In genomic region chrY:3019584-3019983, GRCh38 we compare ENCODE assay signal across 22 cellular contexts.
DNase-seq lines count a peak whose midpoint lies in the region; FAIRE-seq and TF ChIP-seq lines count a peak whose summit lies in the region.
"Had no signal": no experiment of that assay in that cellular context is flagged by ENCODE, and none has a peak within 500 bp of the region (broad histone marks: within the 10 kb centered on the region; RNA-seq: fewer than 3 reads in every experiment).

No MANE protein-coding gene starts in this region.

- peak; percentile 94 for FAIRE-seq in GM12891 (lab: Jason Lieb, UNC)
- FAIRE-seq in H1 (lab: Jason Lieb, UNC) = no peak
- FAIRE-seq: A549 had no signal

- no peaks in the 10 kb centered on the region; the same call in 1 of the 2 replicates for H3K36me3 ChIP-seq in OCI-LY1 (ENCODE audit: insufficient read depth, low read length)
- H3K36me3 ChIP-seq in H1 (ENCODE audit: control insufficient read depth in 2 of 4, insufficient read depth in 4 of 4, low read length in 3 of 4) = no peaks in the 10 kb centered on the region
- H3K36me3 ChIP-seq in trophoblast cell (ENCODE audit: control insufficient read depth in 1 of 2, insufficient read depth in 2 of 2, low read length in 2 of 2) = no peaks in the 10 kb centered on the region
- no peaks in the 10 kb centered on the region for H3K36me3 ChIP-seq in testis (ENCODE audit: low read depth, missing control alignments)

- no peak overlapping the region for H3K23ac ChIP-seq in H1 (ENCODE audit: insufficient read length)
- no peak overlapping the region for H3K23ac ChIP-seq in trophoblast cell (ENCODE audit: low read length)

- H3K9ac ChIP-seq in OCI-LY1 (ENCODE audit: low read length) (no peak overlapping the region; the same call in 1 of the 2 replicates), H1 (replicated peaks in 1 of 4; ENCODE audit: extremely low read depth in 1 of 4, low read depth in 3 of 4, low read length in 3 of 4) (no peak overlapping the region), trophoblast cell (ENCODE audit: low read length) (no peak overlapping the region)

- H3K4me2 ChIP-seq in OCI-LY1 (ENCODE audit: low read length) (peak overlapping the region; percentile 47; the same call in 1 of the 2 replicates), H1 (ENCODE audit: insufficient read depth in 1 of 2, low read depth in 2 of 2, low read length in 2 of 2) (no peak overlapping the region), trophoblast cell (ENCODE audit: low read length) (no peak overlapping the region)
- H3K4me2 ChIP-seq: A549 had no signal

- H3K4ac ChIP-seq in H1 (replicated peaks; ENCODE audit: insufficient read length, low read depth, low read length) (no peak overlapping the region), trophoblast cell (ENCODE audit: low read depth, low read length) (peak overlapping the region; percentile 91)

- H3K23me2 ChIP-seq in H1 (ENCODE audit: low read depth, low read length) = no peaks in the 10 kb centered on the region

- no peak overlapping the region for H4K12ac ChIP-seq in trophoblast cell (ENCODE audit: low read depth, low read length)

- TF ChIP-seq EP300 in H1 (IDR thresholded peaks at IDR 0.05; ENCODE audit: borderline replicate concordance in 1 of 2, low read depth in 2 of 2, low read length in 2 of 2) = no peak

- peak overlapping the region; percentile 36 for H3K4me3 ChIP-seq in OCI-LY1 (ENCODE audit: low read depth, low read length, poor library complexity, severe bottlenecking)
- H3K4me3 ChIP-seq in H1 (ENCODE audit: extremely low read depth in 1 of 4, insufficient read depth in 2 of 4, low read depth in 3 of 4, low read length in 4 of 4) = no peak overlapping the region
- H3K4me3 ChIP-seq in trophoblast cell (ENCODE audit: low read depth, low read length) = no peak overlapping the region
- H3K4me3 ChIP-seq in testis = no peak overlapping the region
- H3K4me3 ChIP-seq: A549 had no signal

- H2BK20ac ChIP-seq in H1 (ENCODE audit: low read length) = no peak overlapping the region

- no peak overlapping the region for H2BK5ac ChIP-seq in H1 (ENCODE audit: low read depth, low read length)
- no peak overlapping the region for H2BK5ac ChIP-seq in trophoblast cell (ENCODE audit: low read depth, low read length, poor library complexity)

- 70% methylated on average over 9 of the region's 11 CpGs; no CpG with 5 or more reads in 1 of the 2 experiments for WGBS in H1 (ENCODE audit: extremely low coverage in 1 of 2, insufficient coverage in 1 of 2, insufficient read length in 1 of 2, insufficient replicate concordance in 2 of 2, low coverage in 1 of 2, low lambda C conversion rate in 2 of 2, missing lambda C conversion rate in 1 of 2), 2 experiments
- WGBS in trophoblast cell (ENCODE audit: extremely low coverage, insufficient coverage, insufficient read length) = no CpG with 5 or more reads among the region's 11 CpGs
- 80 to 81% methylated on average over 10 to 11 of the region's 11 CpGs for WGBS in testis, 2 donors

- H4K5ac ChIP-seq in H1 (ENCODE audit: insufficient read length, low read depth, low read length) = no peak overlapping the region

- H2BK15ac ChIP-seq in H1 (ENCODE audit: low read length) = no peak overlapping the region

- POLR2A ChIA-PET in H1 (lab: Charles Lee; ENCODE audit: partially characterized antibody) = no interaction called here

- TF ChIP-seq POLR2A in GM12891 (IDR thresholded peaks at IDR 0.05; ENCODE audit: low read depth, low read length) = no peak
- TF ChIP-seq POLR2A in H1 (IDR thresholded peaks at IDR 0.05; ENCODE audit: control extremely low read depth in 1 of 2, low read depth in 2 of 2, low read length in 2 of 2) = no peak
- no peak for TF ChIP-seq POLR2A in testis (IDR thresholded peaks at IDR 0.05)

- TF ChIP-seq CTCF in OCI-LY1 (IDR thresholded peaks at IDR 0.05; ENCODE audit: low read length) (no peak), H1 (IDR thresholded peaks at IDR 0.05; ENCODE audit: control extremely low read depth in 1 of 3, insufficient read depth in 1 of 3, low read depth in 1 of 3, low read length in 3 of 3) (no peak), testis (IDR thresholded peaks at IDR 0.05) (no peak)

- H4K91ac ChIP-seq in H1 (replicated peaks; ENCODE audit: insufficient read length, low read length) (no peak overlapping the region), trophoblast cell (ENCODE audit: low read depth, low read length) (no peak overlapping the region)

- peaks cover 79% of the 10 kb centered on the region for H3K4me1 ChIP-seq in OCI-LY1 (ENCODE audit: insufficient read depth, low read length, severe bottlenecking)
- no peaks in the 10 kb centered on the region for H3K4me1 ChIP-seq in H1 (replicated peaks in 1 of 4; ENCODE audit: control insufficient read depth in 3 of 4, insufficient read depth in 4 of 4, low read length in 3 of 4)
- peaks cover 3% of the 10 kb centered on the region in 2 experiments for H3K4me1 ChIP-seq in trophoblast cell (ENCODE audit: control insufficient read depth in 1 of 2, insufficient read depth in 2 of 2, low read length in 2 of 2)
- H3K4me1 ChIP-seq in testis = no peaks in the 10 kb centered on the region
- H3K4me1 ChIP-seq: A549 had no signal

- H3K9me2 ChIP-seq in OCI-LY1 (ENCODE audit: low read depth, low read length) = no peaks in the 10 kb centered on the region

- no peaks in the 10 kb centered on the region for H3K79me1 ChIP-seq in H1 (ENCODE audit: low read depth, low read length)
- H3K79me1 ChIP-seq in trophoblast cell (ENCODE audit: low read length) = peaks cover 6% of the 10 kb centered on the region

- no peak for TF ChIP-seq RAD21 in H1 (IDR thresholded peaks at IDR 0.05 in 1 of 2, conservative IDR thresholded peaks at IDR 0.05 in 1 of 2; ENCODE audit: low read depth in 2 of 2, low read length in 2 of 2)

- H3K18ac ChIP-seq in H1 (ENCODE audit: extremely low read depth, low read length) = no peak overlapping the region
- peak overlapping the region; percentile 59 for H3K18ac ChIP-seq in trophoblast cell (ENCODE audit: low read length)

- H2AK5ac ChIP-seq in H1 (ENCODE audit: low read depth, low read length) (no peak overlapping the region), trophoblast cell (ENCODE audit: low read length) (no peak overlapping the region)

- H4K8ac ChIP-seq in H1 (ENCODE audit: extremely low read depth, insufficient read depth, low read length) (no peak overlapping the region), trophoblast cell (ENCODE audit: low read depth, low read length) (peak overlapping the region; percentile 28)

- no peak overlapping the region for H3K56ac ChIP-seq in H1 (replicated peaks; ENCODE audit: insufficient read length, low read depth, low read length)

- CTCF ChIA-PET in H1 (lab: Charles Lee; ENCODE audit: partially characterized antibody) = no interaction called here

- no peak overlapping the region for H2BK12ac ChIP-seq in H1 (ENCODE audit: low read depth, low read length)
- peak overlapping the region; percentile 76 for H2BK12ac ChIP-seq in trophoblast cell (ENCODE audit: low read length)

- H3K14ac ChIP-seq in H1 (ENCODE audit: insufficient read length) = no peak overlapping the region
- H3K14ac ChIP-seq in trophoblast cell (ENCODE audit: low read length) = no peak overlapping the region

- H3K27me3 ChIP-seq in OCI-LY1 (ENCODE audit: insufficient read depth, low read length) (no peaks in the 10 kb centered on the region), H1 (replicated peaks in 1 of 4; ENCODE audit: control insufficient read depth in 3 of 4, extremely low read depth in 1 of 4, insufficient read depth in 3 of 4, low read length in 3 of 4) (no peaks in the 10 kb centered on the region), trophoblast cell (ENCODE audit: insufficient read depth, low read length) (no peaks in the 10 kb centered on the region), testis (no peaks in the 10 kb centered on the region)

- DNase-seq in GM12891 (ENCODE audit: insufficient read length, low spot score) (no peak), H1 (ENCODE audit: low read depth in 1 of 2, low spot score in 2 of 2) (no peak), trophoblast cell (no peak), cardiac septum (ENCODE audit: low spot score) (no peak), hepatic stellate cell (ENCODE audit: low spot score) (no peak), testis (no peak), NCI-H748 (lab: John Stamatoyannopoulos, UW; ENCODE audit: unreplicated experiment) (no peak)
- DNase-seq: 8988T; ACHN; AML-193; C1 segment of cervical spinal cord; Calu3; CD4-positive, alpha-beta memory T cell; COR-L47; DMS53; DMS79 treated with DMSO at 0.1 percent for 48 hours; GF-D8; GOT3; H7; HCEC 1CT had no signal

- peak overlapping the region; percentile 23 for H3K27ac ChIP-seq in OCI-LY1 (ENCODE audit: low read depth, low read length, poor library complexity, severe bottlenecking)
- H3K27ac ChIP-seq in H1 (ENCODE audit: low read depth, low read length) = no peak overlapping the region
- no peak overlapping the region for H3K27ac ChIP-seq in trophoblast cell (ENCODE audit: low read depth, low read length)
- H3K27ac ChIP-seq in testis = no peak overlapping the region
- H3K27ac ChIP-seq: A549 had no signal

- H3K79me2 ChIP-seq in OCI-LY1 (ENCODE audit: insufficient read depth, low read length) (0 out of 2 replicates have a peak, but pooled peaks cover 4% of the 10 kb centered on the region), H1 (ENCODE audit: control insufficient read depth in 1 of 2, insufficient read depth in 2 of 2, low read length in 2 of 2) (no peaks in the 10 kb centered on the region), trophoblast cell (ENCODE audit: control insufficient read depth, insufficient read depth, low read length, poor library complexity) (peaks cover 5% of the 10 kb centered on the region)

- no peaks in the 10 kb centered on the region for H3F3A ChIP-seq in OCI-LY1 (ENCODE audit: insufficient read depth, low read length)

- H4K20me1 ChIP-seq in OCI-LY1 (ENCODE audit: insufficient read depth, low read length) (no peaks in the 10 kb centered on the region), H1 (replicated peaks in 1 of 2; ENCODE audit: control insufficient read depth in 1 of 2, insufficient read depth in 2 of 2, low read length in 2 of 2) (no peaks in the 10 kb centered on the region)

- H3K9me3 ChIP-seq in OCI-LY1 (ENCODE audit: low read length) = no peaks in the 10 kb centered on the region
- H3K9me3 ChIP-seq in H1 (ENCODE audit: insufficient read depth in 2 of 2, low read depth in 1 of 2, low read length in 1 of 2) = no peaks in the 10 kb centered on the region
- H3K9me3 ChIP-seq in trophoblast cell (ENCODE audit: insufficient read depth, low read depth, low read length) = no peaks in the 10 kb centered on the region
- H3K9me3 ChIP-seq in testis = no peaks in the 10 kb centered on the region
- H3K9me3 ChIP-seq: A549 had no signal

- intact Hi-C loops in cardiac septum (cut with DNase I) (no loop called here), testis (cut with DNase I; ENCODE audit: low total_unique reads) (no loop called here)

- H2BK120ac ChIP-seq in H1 (replicated peaks; ENCODE audit: low read depth, low read length) (no peak overlapping the region), trophoblast cell (ENCODE audit: insufficient read depth, low read length, poor library complexity) (no peak overlapping the region)

- H2AFZ ChIP-seq in OCI-LY1 (ENCODE audit: low read length) = no peak overlapping the region
- H2AFZ ChIP-seq in H1 (ENCODE audit: low read length) = peak overlapping the region; percentile 30; the same call in 1 of the 2 replicates
- H2AFZ ChIP-seq in trophoblast cell (ENCODE audit: insufficient read depth, low read length, poor library complexity) = no peak overlapping the region
